In the genomic region with DNA sequence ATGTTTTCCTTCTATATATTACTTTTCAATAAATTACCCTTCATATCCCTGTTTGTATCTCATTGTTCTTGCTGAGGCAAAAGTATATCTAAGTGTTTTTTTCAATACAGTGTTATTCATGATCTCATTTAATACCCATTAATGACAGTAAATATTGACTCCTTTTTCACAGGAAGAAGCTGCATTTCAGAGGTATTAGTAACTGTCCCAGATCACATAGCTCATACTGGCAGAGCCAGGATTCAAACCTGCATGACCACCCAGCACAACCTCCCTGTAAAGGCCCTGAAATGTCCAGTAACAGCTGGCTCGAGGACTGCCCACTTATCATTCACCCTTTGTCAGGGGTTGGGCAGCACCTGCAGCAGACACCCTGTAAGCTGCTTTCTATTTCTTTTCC, we compare ENCODE assay signal across 22 cellular contexts.
A peak's percentile ranks its signal among the peaks of the same experiment; 100 is the strongest.
DNase-seq lines count a peak whose midpoint lies in the region; ATAC-seq and TF ChIP-seq lines count a peak whose summit lies in the region.
"Had no signal": no experiment of that assay in that cellular context is flagged by ENCODE, and none has a peak within 500 bp of the region (broad histone marks: within the 10 kb centered on the region; RNA-seq: fewer than 3 reads in every experiment).

No MANE protein-coding gene starts in this region.

- TF ChIP-seq CTCF in epithelial cell of proximal tubule (conservative IDR thresholded peaks at IDR 0.05; ENCODE audit: low read depth, low read length): no peak

- H3K4me3 ChIP-seq in epithelial cell of proximal tubule (ENCODE audit: low read depth, low read length): no peak overlapping the region
- H3K4me3 ChIP-seq: A549; BLaER1 treated with 17β-estradiol and CSF1 and Interleukin-3, amounts not matched to agents 10 nM and 100 nM; gastroesophageal sphincter; ovary had no signal

- DNase-seq in AG20443 (ENCODE audit: low spot score) (peak; percentile 7), HCEC 1CT (peak; percentile 2), NCI-H748 treated with DMSO at 0.1 percent for 48 hours (lab: John Stamatoyannopoulos, UW) (peak; percentile 63), epithelial cell of proximal tubule (ENCODE audit: low read depth) (peak; percentile 10), RKO (ENCODE audit: low spot score) (no peak), C1 segment of cervical spinal cord (lab: John Stamatoyannopoulos, UW) (no peak), islet precursor cell (no peak)
- DNase-seq: activated CD8-positive, alpha-beta T cell treated with anti-CD3 and anti-CD28 coated beads, Interleukin-2, amount 10 ng/mL, durations not matched to agents 7 days and 5 days; activated naive CD4-positive, alpha-beta T cell treated with anti-CD3 and anti-CD28 coated beads, Interleukin-2, amount 10 ng/mL, durations not matched to agents 7 days and 5 days; activated T-cell treated with anti-CD3 and anti-CD28 coated beads, Interleukin-2, amount 50 U/mL, for 1 hour; Calu3; caudate nucleus; MV-4-11; NCI-H2029; ovary; right cardiac atrium; stimulated activated CD8-positive, alpha-beta memory T cell treated with anti-CD3 and anti-CD28 coated beads, Interleukin-4, amount 100 ng/mL, for 48 hours had no signal

- no peak for ATAC-seq in GM19023 (IDR thresholded peaks at IDR 0.05; ENCODE audit: unreplicated experiment)
- ATAC-seq: A549; activated CD4-positive, CD25-positive, alpha-beta regulatory T cell treated with anti-CD3 and anti-CD28 coated beads, Interleukin-2, amount 50 U/mL, for 24 hours; activated CD8-positive, alpha-beta T cell treated with anti-CD3 and anti-CD28 coated beads, Interleukin-2, amount 10 ng/mL, durations not matched to agents 7 days and 5 days; gastroesophageal sphincter; right cardiac atrium had no signal

Comparison
In these comparisons a context has a peak if more than half of its experiments do, and no peak if none do; other contexts are left out.
1. DNase-seq: peak in AG20443 (single experiment), HCEC 1CT (single experiment), NCI-H748 treated with DMSO at 0.1 percent for 48 hours (single experiment) and epithelial cell of proximal tubule (single experiment); none in RKO (single experiment), C1 segment of cervical spinal cord (0 of 14) and islet precursor cell (single experiment).